8 cellular contexts compared by ENCODE assay signal in genomic region chr15:92733934-92734521, GRCh38.
DNase-seq lines count a peak whose midpoint lies in the region; ATAC-seq and TF ChIP-seq lines count a peak whose summit lies in the region.

No MANE protein-coding gene starts in this region.

- no peaks in the 10 kb centered on the region for H3K36me3 Mint-ChIP-seq in activated naive CD4-positive, alpha-beta T cell treated with anti-CD3 and anti-CD28 coated beads, Interleukin-2, amount 10 ng/mL, durations not matched to agents 7 days and 5 days
- no peaks in the 10 kb centered on the region for H3K36me3 Mint-ChIP-seq in activated T-cell treated with anti-CD3 and anti-CD28 coated beads, Interleukin-2, amount 50 U/mL, for 4 hours (ENCODE audit: insufficient read depth)

- H3K27ac ChIP-seq in neutrophil: peak overlapping the region; percentile 48

- no peaks in the 10 kb centered on the region for H3K9me3 Mint-ChIP-seq in activated naive CD4-positive, alpha-beta T cell treated with anti-CD3 and anti-CD28 coated beads, Interleukin-2, amount 10 ng/mL, durations not matched to agents 7 days and 5 days
- H3K9me3 Mint-ChIP-seq in activated T-cell treated with anti-CD3 and anti-CD28 coated beads, Interleukin-2, amount 50 U/mL, for 4 hours: no peaks in the 10 kb centered on the region

- CTCF ChIA-PET in activated naive CD4-positive, alpha-beta T cell treated with anti-CD3 and anti-CD28 coated beads, Interleukin-2, amount 10 ng/mL, durations not matched to agents 7 days and 5 days (lab: Charles Lee): interaction anchor here (1.3 to 1.5 kb wide), 2 partner anchors 10 to 19 kb away, joined by 3 to 5 read pairs; no protein-coding TSS in a partner anchor

- H3K4me3 ChIP-seq in foreskin fibroblast (ENCODE audit: low read depth in 1 of 2, low read length in 2 of 2): peak overlapping the region; percentile 39 to 55
- peak overlapping the region; percentile 45 to 59 for H3K4me3 ChIP-seq in neutrophil (ENCODE audit: low read depth in 1 of 2, low read length in 1 of 2)

- peak; percentile 75 to 82 for ATAC-seq in activated T-cell treated with anti-CD3 and anti-CD28 coated beads, Interleukin-2, amount 50 U/mL, for 4 hours

- no peak for DNase-seq in activated naive CD4-positive, alpha-beta T cell treated with anti-CD3 and anti-CD28 coated beads, Interleukin-2, amount 10 ng/mL, durations not matched to agents 7 days and 5 days
- DNase-seq in activated naive CD4-positive, alpha-beta T cell treated with Interleukin-2 at 50 U/mL for 16 hours: no peak
- no peak for DNase-seq in activated T-cell treated with anti-CD3 and anti-CD28 coated beads, Interleukin-2, amount 50 U/mL, for 4 hours
- DNase-seq in foreskin fibroblast: peak in 1 of 2 donors; percentile 43
- DNase-seq in stimulated activated naive CD4-positive, alpha-beta T cell treated with Interleukin-2 at 50 U/mL for 16 hours (lab: John Stamatoyannopoulos, UW): no peak
- DNase-seq in NCI-H446 treated with DMSO at 0.1 percent for 48 hours (lab: John Stamatoyannopoulos, UW): no peak
- DNase-seq in NOMO-1 treated with DMSO at 0.1 percent for 48 hours (lab: John Stamatoyannopoulos, UW; ENCODE audit: unreplicated experiment): no peak

- peaks cover 17% of the 10 kb centered on the region for H3K4me1 Mint-ChIP-seq in activated naive CD4-positive, alpha-beta T cell treated with anti-CD3 and anti-CD28 coated beads, Interleukin-2, amount 10 ng/mL, durations not matched to agents 7 days and 5 days
- no peaks in the 10 kb centered on the region for H3K4me1 Mint-ChIP-seq in activated T-cell treated with anti-CD3 and anti-CD28 coated beads, Interleukin-2, amount 50 U/mL, for 4 hours (ENCODE audit: low read depth)

- TF ChIP-seq CTCF in foreskin fibroblast (IDR thresholded peaks at IDR 0.05; ENCODE audit: low read depth, low read length) (no peak), neutrophil (IDR thresholded peaks at IDR 0.05) (no peak)

- H3K4me1 ChIP-seq in neutrophil (ENCODE audit: control insufficient read depth in 1 of 2, insufficient read depth in 1 of 2, low read depth in 1 of 2, low read length in 1 of 2): peaks cover 14 to 18% of the 10 kb centered on the region in 2 experiments

- H3K9me3 ChIP-seq in neutrophil: no peaks in the 10 kb centered on the region

- peak overlapping the region; percentile 77 for H3K4me3 Mint-ChIP-seq in activated naive CD4-positive, alpha-beta T cell treated with anti-CD3 and anti-CD28 coated beads, Interleukin-2, amount 10 ng/mL, durations not matched to agents 7 days and 5 days
- peak overlapping the region; percentile 79 for H3K4me3 Mint-ChIP-seq in activated T-cell treated with anti-CD3 and anti-CD28 coated beads, Interleukin-2, amount 50 U/mL, for 4 hours

- H3K27ac Mint-ChIP-seq in activated naive CD4-positive, alpha-beta T cell treated with anti-CD3 and anti-CD28 coated beads, Interleukin-2, amount 10 ng/mL, durations not matched to agents 7 days and 5 days: peak overlapping the region; percentile 68

- peaks cover 30% of the 10 kb centered on the region for H3K27me3 Mint-ChIP-seq in activated naive CD4-positive, alpha-beta T cell treated with anti-CD3 and anti-CD28 coated beads, Interleukin-2, amount 10 ng/mL, durations not matched to agents 7 days and 5 days
- H3K27me3 Mint-ChIP-seq in activated T-cell treated with anti-CD3 and anti-CD28 coated beads, Interleukin-2, amount 50 U/mL, for 4 hours (ENCODE audit: low read depth): peaks cover 18% of the 10 kb centered on the region

- peaks cover 18% of the 10 kb centered on the region for H3K27me3 ChIP-seq in neutrophil

- no peaks in the 10 kb centered on the region for H3K36me3 ChIP-seq in neutrophil
